Comparison of ENCODE assay signal across 9 cellular contexts in genomic region chr11:122215244-122215992, GRCh38.
A peak's percentile ranks its signal among the peaks of the same experiment; 100 is the strongest.
DNase-seq lines count a peak whose midpoint lies in the region; ATAC-seq and TF ChIP-seq lines count a peak whose summit lies in the region.
"Had no signal": no experiment of that assay in that cellular context is flagged by ENCODE, and none has a peak within 500 bp of the region (broad histone marks: within the 10 kb centered on the region; RNA-seq: fewer than 3 reads in every experiment).

No MANE protein-coding gene starts in this region.

- H3K36me3 ChIP-seq in adipocyte (ENCODE audit: control insufficient read depth, insufficient read depth, low read length, severe bottlenecking): no peaks in the 10 kb centered on the region
- no peaks in the 10 kb centered on the region for H3K36me3 ChIP-seq in left ventricle myocardium inferior

- DNase-seq in A172 (ENCODE audit: low spot score) (peak; percentile 46), GM10248 (ENCODE audit: extremely low spot score) (peak; percentile 64), NCI-H2227 treated with DMSO at 0.1 percent for 48 hours (lab: John Stamatoyannopoulos, UW) (peak; percentile 59), adipocyte (ENCODE audit: low read depth) (peak; percentile 95), left ventricle myocardium inferior (peak; percentile 80), posterior vena cava (ENCODE audit: low spot score) (peak; percentile 95)
- DNase-seq: naive B cell had no signal

- POLR2A ChIA-PET in GM10248 (lab: Yijun Ruan, JAX): no interaction called here

- TF ChIP-seq CTCF in GM10248 (IDR thresholded peaks at IDR 0.05; ENCODE audit: control extremely low read depth, extremely low read depth, low read depth, missing control alignments): peak; percentile 85
- peak; percentile 97 for TF ChIP-seq CTCF in left ventricle myocardium inferior (IDR thresholded peaks at IDR 0.05; ENCODE audit: borderline replicate concordance)

- peak overlapping the region; percentile 53 for H3K27ac ChIP-seq in left ventricle myocardium inferior (replicated peaks)

- H3K9ac ChIP-seq in adipocyte (ENCODE audit: low read length): peak overlapping the region; percentile 51

- no peak overlapping the region for H3K4me3 ChIP-seq in adipocyte (ENCODE audit: low read length)
- H3K4me3 ChIP-seq in left ventricle myocardium inferior: no peak overlapping the region

- H3K4me1 ChIP-seq in adipocyte (ENCODE audit: control insufficient read depth, insufficient read depth, low read length) (peaks cover 45% of the 10 kb centered on the region), left ventricle myocardium inferior (peaks cover 20% of the 10 kb centered on the region)

- intact Hi-C loops in left ventricle myocardium inferior (cut with micrococcal nuclease) (loop anchor here (5.0 kb wide), 1 partner anchor 287 kb away; no protein-coding TSS in a partner anchor), posterior vena cava (cut with DNase I) (loop anchor here (2.0 to 10.0 kb wide), 3 partner anchors 129 to 292 kb away; no protein-coding TSS in a partner anchor)

- peak; percentile 53 for ATAC-seq in HG02870 (IDR thresholded peaks at IDR 0.05; ENCODE audit: unreplicated experiment)
- ATAC-seq in GM21526 (IDR thresholded peaks at IDR 0.05; ENCODE audit: low FRiP score, unreplicated experiment): no peak

- CTCF ChIA-PET in GM10248 (lab: Yijun Ruan, JAX): interaction anchor here (0.7 to 6.9 kb wide), 15 partner anchors 10 to 553 kb away, joined by 3 to 87 read pairs (median 5); no protein-coding TSS in a partner anchor

- no peaks in the 10 kb centered on the region for H3K27me3 ChIP-seq in adipocyte (replicated peaks; ENCODE audit: control insufficient read depth, insufficient read depth, low read length)
- no peaks in the 10 kb centered on the region for H3K27me3 ChIP-seq in left ventricle myocardium inferior (ENCODE audit: low read depth)

- H3K9me3 ChIP-seq in adipocyte (ENCODE audit: control insufficient read depth, low read length) (no peaks in the 10 kb centered on the region), left ventricle myocardium inferior (replicated peaks) (no peaks in the 10 kb centered on the region)
